25 cellular contexts compared by ENCODE assay signal in genomic region chr3:134552776-134553175, GRCh38.
DNase-seq lines count a peak whose midpoint lies in the region; ATAC-seq and TF ChIP-seq lines count a peak whose summit lies in the region.
"Had no signal": no experiment of that assay in that cellular context is flagged by ENCODE, and none has a peak within 500 bp of the region (broad histone marks: within the 10 kb centered on the region; RNA-seq: fewer than 3 reads in every experiment).

No MANE protein-coding gene starts in this region.

- ATAC-seq in esophagus mucosa = no peak
- ATAC-seq: GM12878, Right ventricle myocardium inferior, SK-N-SH treated with all-trans-retinoic acid at 6 μM for 48 hours had no signal

- H3K4me3 ChIP-seq in choroid plexus epithelial cell (ENCODE audit: low read depth, low read length) = no peak overlapping the region
- H3K4me3 ChIP-seq: BLaER1, GM12878, PC-9, SJCRH30 had no signal

- peak; percentile 30 to 32 for DNase-seq in AML-193 (lab: John Stamatoyannopoulos, UW)
- peak; percentile 22 for DNase-seq in HCEC 1CT
- peak; percentile 40 for DNase-seq in choroid plexus epithelial cell (ENCODE audit: low read depth)
- peak; percentile 45 for DNase-seq in iris pigment epithelial cell (ENCODE audit: low read depth)
- DNase-seq in activated gamma-delta T cell treated with Interleukin-2 at 50 U/mL for 16 hours = no peak
- DNase-seq in foreskin melanocyte = no peak
- DNase-seq: CD4-positive, alpha-beta T cell; EL; GDM1; H7; KBM-7; MV-4-11; NCI-H1105 treated with DMSO at 0.1 percent for 48 hours; NCI-H146; NCI-H1930; NCI-H2107; NCI-H524 treated with DMSO at 0.1 percent for 48 hours; NCI-H774; PC-9; SJCRH30 had no signal

- TF ChIP-seq CTCF in choroid plexus epithelial cell (conservative IDR thresholded peaks at IDR 0.05; ENCODE audit: low read depth, low read length) = no peak

Comparison
In these comparisons a context has a peak if more than half of its experiments do, and no peak if none do; other contexts are left out.
1. DNase-seq: peak in AML-193 (2 of 2), HCEC 1CT (single experiment), choroid plexus epithelial cell (single experiment) and iris pigment epithelial cell (single experiment); none in activated gamma-delta T cell treated with Interleukin-2 at 50 U/mL for 16 hours (single experiment) and foreskin melanocyte (single experiment).